In genomic region chr11:19968860-19969259, GRCh38 we compare ENCODE assay signal across 22 cellular contexts.
DNase-seq lines count a peak whose midpoint lies in the region; ATAC-seq and TF ChIP-seq lines count a peak whose summit lies in the region.
"Had no signal": no experiment of that assay in that cellular context is flagged by ENCODE, and none has a peak within 500 bp of the region (broad histone marks: within the 10 kb centered on the region; RNA-seq: fewer than 3 reads in every experiment).

No MANE protein-coding gene starts in this region.

- H3K4me3 ChIP-seq in BLaER1, result no peak overlapping the region
- H3K4me3 ChIP-seq in MM.1S (ENCODE audit: low read length), result no peak overlapping the region
- no peak overlapping the region for H3K4me3 ChIP-seq in mammary epithelial cell (replicated peaks in 1 of 3; ENCODE audit: insufficient read depth in 1 of 3, low read depth in 2 of 3, low read length in 3 of 3)
- H3K4me3 ChIP-seq in mesendoderm (ENCODE audit: low read length), result no peak overlapping the region
- H3K4me3 ChIP-seq: A549, SK-N-MC had no signal

- H3K4me1 ChIP-seq in BLaER1, result peaks cover 40% of the 10 kb centered on the region
- peaks cover 21% of the 10 kb centered on the region for H3K4me1 ChIP-seq in MM.1S (ENCODE audit: low read length)
- H3K4me1 ChIP-seq in mammary epithelial cell (ENCODE audit: insufficient read depth, low read length), result peaks cover 3% of the 10 kb centered on the region
- no peaks in the 10 kb centered on the region for H3K4me1 ChIP-seq in mesendoderm (ENCODE audit: control insufficient read depth, low read depth, low read length)

- in situ Hi-C loops in mammary epithelial cell (cut with MboI; ENCODE audit: low sequenced_read_pairs in 2 of 2), result no loop called here

- CTCF ChIA-PET in mammary epithelial cell (lab: Charles Lee; ENCODE audit: low non-redundant PET), result no interaction called here

- no peak overlapping the region for H4K5ac ChIP-seq in mesendoderm (ENCODE audit: low read length)

- H3K27ac ChIP-seq in BLaER1 (no peak overlapping the region), MM.1S (ENCODE audit: low read length) (no peak overlapping the region), mammary epithelial cell (ENCODE audit: insufficient read depth, low read depth, low read length) (no peak overlapping the region), mesendoderm (ENCODE audit: low read depth, low read length) (no peak overlapping the region)
- H3K27ac ChIP-seq: RWPE1, SK-N-MC had no signal

- no peaks in the 10 kb centered on the region for H3K9me2 ChIP-seq in MM.1S (replicated peaks; ENCODE audit: insufficient read depth, low read length)

- no peak for TF ChIP-seq CTCF in MM.1S (IDR thresholded peaks at IDR 0.05; ENCODE audit: low read length)
- no peak for TF ChIP-seq CTCF in mammary epithelial cell (conservative IDR thresholded peaks at IDR 0.05 in 1 of 2, IDR thresholded peaks at IDR 0.05 in 1 of 2; ENCODE audit: extremely low read depth in 1 of 2, insufficient read depth in 1 of 2, low read depth in 1 of 2, low read length in 2 of 2)

- peak overlapping the region; percentile 57 for H2BK15ac ChIP-seq in mesendoderm (replicated peaks; ENCODE audit: low read depth)

- no peak overlapping the region for H4K8ac ChIP-seq in mesendoderm (ENCODE audit: low read depth, low read length)

- H3K79me2 ChIP-seq in MM.1S (ENCODE audit: low read length) (no peaks in the 10 kb centered on the region), mammary epithelial cell (ENCODE audit: insufficient read depth, low read length) (no peaks in the 10 kb centered on the region), mesendoderm (ENCODE audit: control insufficient read depth, insufficient read depth, low read length) (no peaks in the 10 kb centered on the region)

- no peak overlapping the region for H3K18ac ChIP-seq in mesendoderm (ENCODE audit: low read length)

- H2AK5ac ChIP-seq in mesendoderm (ENCODE audit: low read length), result no peak overlapping the region

- H3K9ac ChIP-seq in BLaER1, result no peak overlapping the region
- no peak overlapping the region for H3K9ac ChIP-seq in MM.1S (ENCODE audit: low read length)
- no peak overlapping the region for H3K9ac ChIP-seq in mammary epithelial cell (ENCODE audit: insufficient read depth, low read length)
- H3K9ac ChIP-seq in mesendoderm (ENCODE audit: low read length), result no peak overlapping the region

- H3K27me3 ChIP-seq in BLaER1, result no peaks in the 10 kb centered on the region; the same call in 1 of the 2 replicates
- no peaks in the 10 kb centered on the region for H3K27me3 ChIP-seq in MM.1S (replicated peaks; ENCODE audit: insufficient read depth, low read length)
- no peaks in the 10 kb centered on the region for H3K27me3 ChIP-seq in mammary epithelial cell (ENCODE audit: insufficient read depth, low read length)
- no peaks in the 10 kb centered on the region for H3K27me3 ChIP-seq in mesendoderm (ENCODE audit: insufficient read depth, low read length, poor library complexity)

- H3K4ac ChIP-seq in mesendoderm (ENCODE audit: low read depth, low read length), result no peak overlapping the region

- H3K4me2 ChIP-seq in BLaER1 (peak overlapping the region; percentile 54), MM.1S (ENCODE audit: low read depth, low read length) (peak overlapping the region; percentile 38), mammary epithelial cell (ENCODE audit: insufficient read depth, low read depth, low read length) (no peak overlapping the region), mesendoderm (ENCODE audit: low read length) (no peak overlapping the region)
- H3K4me2 ChIP-seq: A549 had no signal

- no peak for ATAC-seq in GM21786 (IDR thresholded peaks at IDR 0.05; ENCODE audit: unreplicated experiment)
- ATAC-seq: A549 had no signal

- peaks cover 15% of the 10 kb centered on the region for H3F3A ChIP-seq in MM.1S (ENCODE audit: insufficient read depth, low read length)

- H2AFZ ChIP-seq in MM.1S (ENCODE audit: low read length) (no peak overlapping the region), mammary epithelial cell (ENCODE audit: low read depth, low read length) (no peak overlapping the region)

- H3K36me3 ChIP-seq in BLaER1 (no peaks in the 10 kb centered on the region), MM.1S (replicated peaks; ENCODE audit: insufficient read depth, low read length) (no peaks in the 10 kb centered on the region), mammary epithelial cell (ENCODE audit: insufficient read depth, low read length) (no peaks in the 10 kb centered on the region), mesendoderm (ENCODE audit: control insufficient read depth, insufficient read depth, low read length) (no peaks in the 10 kb centered on the region)

- H2BK120ac ChIP-seq in mesendoderm (ENCODE audit: low read depth, low read length), result no peak overlapping the region

- WGBS in mammary epithelial cell (ENCODE audit: low coverage, missing lambda C conversion rate), result 75% methylated on average over 4 of the region's 5 CpGs
- no CpG with 5 or more reads among the region's 5 CpGs for WGBS in mesendoderm (ENCODE audit: extremely low coverage, insufficient coverage, low lambda C conversion rate)

- dilution Hi-C loops in mammary epithelial cell (cut with HindIII; ENCODE audit: low sequenced_read_pairs), result no loop called here

- H3K79me1 ChIP-seq in mesendoderm (ENCODE audit: low read length), result no peaks in the 10 kb centered on the region

- DNase-seq in MM.1S (no peak), mammary epithelial cell (peak; percentile 32), mesendoderm (no peak), NK-92 (lab: John Stamatoyannopoulos, UW; ENCODE audit: unreplicated experiment) (no peak), NCI-H510A (lab: John Stamatoyannopoulos, UW) (no peak)
- DNase-seq: Caco-2; CD4-positive, alpha-beta memory T cell; DMS 273 treated with DMSO at 0.1 percent for 48 hours; H9; HFFc6; NCI-H1092; NCI-H1436; NCI-H2029 treated with DMSO at 0.1 percent for 48 hours; NCI-H226; NCI-H524; SHP77 treated with DMSO at 0.1 percent for 48 hours; SW 1271 had no signal

- intact Hi-C loops in mammary epithelial cell (cut with micrococcal nuclease), result no loop called here

- no peak overlapping the region for H2BK5ac ChIP-seq in mesendoderm (ENCODE audit: low read length)

- no peaks in the 10 kb centered on the region for H3K9me3 ChIP-seq in BLaER1
- H3K9me3 ChIP-seq in MM.1S (replicated peaks; ENCODE audit: insufficient read depth, low read length), result no peaks in the 10 kb centered on the region
- H3K9me3 ChIP-seq in mammary epithelial cell (replicated peaks; ENCODE audit: insufficient read depth, low read length), result no peaks in the 10 kb centered on the region
- H3K9me3 ChIP-seq: A549, Caco-2 had no signal

- no peak overlapping the region for H3K56ac ChIP-seq in mesendoderm (ENCODE audit: low read length)

- H3K23ac ChIP-seq in mesendoderm (ENCODE audit: low read length), result no peak overlapping the region

- H4K20me1 ChIP-seq in BLaER1, result no peaks in the 10 kb centered on the region
- H4K20me1 ChIP-seq in MM.1S (ENCODE audit: insufficient read depth, low read length), result peaks cover 8% of the 10 kb centered on the region; the same call in 1 of the 2 replicates
- no peaks in the 10 kb centered on the region for H4K20me1 ChIP-seq in mammary epithelial cell (ENCODE audit: insufficient read depth, low read length)

- no TSS peak for BruUV-seq in mammary epithelial cell (replicated peaks; lab: Mats Ljungman, UMichigan)

Comparison
In these comparisons a context has a peak if more than half of its experiments do, and no peak if none do; other contexts are left out.
1. H3K4me2 ChIP-seq: peak in BLaER1 (single experiment) and MM.1S (single experiment); none in mammary epithelial cell (single experiment) and mesendoderm (single experiment).